8 cellular contexts compared by ENCODE assay signal in genomic region chr16:56990407-56991286, GRCh38. TPM values are rescaled to one million over a fixed set of nuclear protein-coding genes. Genes with fewer than 3 reads are reported as not detected.
DNase-seq lines count a peak whose midpoint lies in the region; ATAC-seq and TF ChIP-seq lines count a peak whose summit lies in the region.

No MANE protein-coding gene starts in this region.

- TF ChIP-seq POLR2A in suprapubic skin (IDR thresholded peaks at IDR 0.05): no peak

- ATAC-seq in activated T-cell treated with anti-CD3 and anti-CD28 coated beads, Interleukin-2, amount 50 U/mL, for 4 hours: peak; percentile 10 to 14

- peak; percentile 57 for DNase-seq in activated CD4-positive, alpha-beta T cell treated with anti-CD3 and anti-CD28 coated beads for 48 hours
- no peak for DNase-seq in activated CD4-positive, alpha-beta T cell treated with anti-CD3 and anti-CD28 coated beads for 1 hour
- no peak for DNase-seq in activated T-cell treated with anti-CD3 and anti-CD28 coated beads, Interleukin-2, amount 50 U/mL, for 4 hours
- peak; percentile 44 to 45 for DNase-seq in suprapubic skin (ENCODE audit: low spot score in 2 of 2)
- DNase-seq in Kasumi-1 (lab: John Stamatoyannopoulos, UW): no peak
- DNase-seq in effector CD8-positive, alpha-beta T cell (lab: John Stamatoyannopoulos, UW): no peak
- no peak for DNase-seq in GM13976 (ENCODE audit: low spot score)

- no peak for TF ChIP-seq CTCF in suprapubic skin (IDR thresholded peaks at IDR 0.05)
- no peak for TF ChIP-seq CTCF in GM13976 (IDR thresholded peaks at IDR 0.05; ENCODE audit: borderline replicate concordance, control extremely low read depth, extremely low read depth, insufficient read depth, missing control alignments)

- H3K36me3 Mint-ChIP-seq in activated T-cell treated with anti-CD3 and anti-CD28 coated beads, Interleukin-2, amount 50 U/mL, for 4 hours (ENCODE audit: insufficient read depth): peaks cover 30% of the 10 kb centered on the region

- peak overlapping the region; percentile 99 for H3K4me3 Mint-ChIP-seq in activated T-cell treated with anti-CD3 and anti-CD28 coated beads, Interleukin-2, amount 50 U/mL, for 4 hours

- H3K4me1 ChIP-seq in iPS-20b (ENCODE audit: insufficient read depth, low read length) (no peaks in the 10 kb centered on the region), suprapubic skin (peaks cover 66% of the 10 kb centered on the region)

- H3K9me3 ChIP-seq in iPS-20b (ENCODE audit: insufficient read depth, low read depth, low read length) (no peaks in the 10 kb centered on the region), suprapubic skin (no peaks in the 10 kb centered on the region)

- H3K4me1 Mint-ChIP-seq in activated T-cell treated with anti-CD3 and anti-CD28 coated beads, Interleukin-2, amount 50 U/mL, for 4 hours (ENCODE audit: low read depth): peaks cover 64% of the 10 kb centered on the region

- H3K27ac ChIP-seq in iPS-20b (ENCODE audit: low read length) (no peak overlapping the region), suprapubic skin (no peak overlapping the region)

- in situ Hi-C loops in GM13976 (cut with MboI; ENCODE audit: low sequenced_read_pairs, unreplicated experiment): no loop called here

- H3K36me3 ChIP-seq in iPS-20b (ENCODE audit: insufficient read depth, low read depth, low read length): no peaks in the 10 kb centered on the region
- H3K36me3 ChIP-seq in suprapubic skin: no peaks in the 10 kb centered on the region

- no peaks in the 10 kb centered on the region for H3K9me3 Mint-ChIP-seq in activated T-cell treated with anti-CD3 and anti-CD28 coated beads, Interleukin-2, amount 50 U/mL, for 4 hours

- H3K27me3 ChIP-seq in iPS-20b (ENCODE audit: insufficient read depth, low read length): peaks cover 51% of the 10 kb centered on the region
- H3K27me3 ChIP-seq in suprapubic skin: no peaks in the 10 kb centered on the region

- peak overlapping the region; percentile 73; the same call in 1 of the 2 replicates for H3K4me3 ChIP-seq in iPS-20b (ENCODE audit: low read length)
- H3K4me3 ChIP-seq in suprapubic skin: peak overlapping the region; percentile 90

- 43% methylated on average over 16 of the region's 16 CpGs for WGBS in suprapubic skin

- no peaks in the 10 kb centered on the region for H3K27me3 Mint-ChIP-seq in activated T-cell treated with anti-CD3 and anti-CD28 coated beads, Interleukin-2, amount 50 U/mL, for 4 hours (ENCODE audit: low read depth)

- TF ChIP-seq EP300 in suprapubic skin (IDR thresholded peaks at IDR 0.05): no peak

- no peak overlapping the region for H3K9ac ChIP-seq in iPS-20b (ENCODE audit: low read depth, low read length)

RNA-seq across cellular contexts. Expression of gene NLRC5, which starts 1.3 kb away (rescaled TPM):
- 100 to 1,000 TPM; 143 to 180 (median 158) TPM for total RNA-seq in activated T-cell treated with anti-CD3 and anti-CD28 coated beads, Interleukin-2, amount 50 U/mL, for 4 hours
- 100 to 1,000 TPM in 1 of 4 donors, 10 to 100 TPM in 3; 36.9 to 133 (median 54.4) TPM for total RNA-seq in suprapubic skin

RNA-seq across cellular contexts. Expression of gene CETP, which starts 28.9 kb away (rescaled TPM):
- total RNA-seq in activated T-cell treated with anti-CD3 and anti-CD28 coated beads, Interleukin-2, amount 50 U/mL, for 4 hours: under 1 TPM in 1 of 3 donors, not detected in 2; 0.11 TPM
- total RNA-seq in suprapubic skin: 1 to 10 TPM in 1 of 4 donors, under 1 TPM in 1, not detected in 2; 0.72 to 1.7 TPM

RNA-seq across cellular contexts. Expression of gene HERPUD1, which starts 58.7 kb away (rescaled TPM):
- total RNA-seq in activated T-cell treated with anti-CD3 and anti-CD28 coated beads, Interleukin-2, amount 50 U/mL, for 4 hours: 100 to 1,000 TPM; 161 to 228 (median 170) TPM
- total RNA-seq in suprapubic skin: 100 to 1,000 TPM; 146 to 246 (median 160) TPM

Comparison
In these comparisons a context has a peak if more than half of its experiments do, and no peak if none do; other contexts are left out.
1. DNase-seq: peak in activated CD4-positive, alpha-beta T cell treated with anti-CD3 and anti-CD28 coated beads for 48 hours (single experiment) and suprapubic skin (2 of 2); none in activated CD4-positive, alpha-beta T cell treated with anti-CD3 and anti-CD28 coated beads for 1 hour (single experiment), activated T-cell treated with anti-CD3 and anti-CD28 coated beads, Interleukin-2, amount 50 U/mL, for 4 hours (single experiment), Kasumi-1 (0 of 2), effector CD8-positive, alpha-beta T cell (single experiment) and GM13976 (single experiment).